24 cellular contexts compared by ENCODE assay signal in genomic region chr12:132634411-132634990, GRCh38. TPM values are rescaled to one million over a fixed set of nuclear protein-coding genes. Genes with fewer than 3 reads are reported as not detected.
"Had no signal": no experiment of that assay in that cellular context is flagged by ENCODE, and none has a peak within 500 bp of the region (broad histone marks: within the 10 kb centered on the region; RNA-seq: fewer than 3 reads in every experiment).

No MANE protein-coding gene starts in this region.

- H3K4me3 ChIP-seq: coronary artery, esophagus muscularis mucosa, heart right ventricle, mucosa of descending colon, ovary, right lobe of liver, tibial nerve had no signal

- H3K27me3 ChIP-seq: esophagus muscularis mucosa, heart right ventricle, ovary, right lobe of liver, tibial nerve had no signal

- H3K27me3 Mint-ChIP-seq: activated CD4-positive, alpha-beta memory T cell treated with anti-CD3 and anti-CD28 coated beads, Interleukin-2, amount 10 ng/mL, durations not matched to agents 7 days and 5 days; activated CD8-positive, alpha-beta memory T cell treated with anti-CD3 and anti-CD28 coated beads, Interleukin-2, amount 10 ng/mL, durations not matched to agents 7 days and 5 days; activated naive CD8-positive, alpha-beta T cell treated with anti-CD3 and anti-CD28 coated beads for 36 hours; brain; naive B cell had no signal

- H3K4me3 Mint-ChIP-seq: activated CD4-positive, alpha-beta memory T cell treated with anti-CD3 and anti-CD28 coated beads, Interleukin-2, amount 10 ng/mL, durations not matched to agents 7 days and 5 days; activated CD8-positive, alpha-beta memory T cell treated with anti-CD3 and anti-CD28 coated beads, Interleukin-2, amount 10 ng/mL, durations not matched to agents 7 days and 5 days; activated naive CD8-positive, alpha-beta T cell treated with anti-CD3 and anti-CD28 coated beads for 36 hours; brain; immature natural killer cell had no signal

- H3K9me3 ChIP-seq: esophagus muscularis mucosa, heart right ventricle, mucosa of descending colon, ovary, right lobe of liver, tibial nerve had no signal

- ATAC-seq: activated CD8-positive, alpha-beta memory T cell treated with anti-CD3 and anti-CD28 coated beads, Interleukin-2, amount 10 ng/mL, durations not matched to agents 7 days and 5 days; heart right ventricle; mucosa of descending colon; right lobe of liver had no signal

- H3K36me3 ChIP-seq: ovary had no signal

- DNase-seq: activated CD4-positive, alpha-beta memory T cell treated with anti-CD3 and anti-CD28 coated beads, Interleukin-2, amount 10 ng/mL, durations not matched to agents 7 days and 5 days; activated CD4-positive, alpha-beta T cell treated with anti-CD3 and anti-CD28 coated beads for 48 hours; activated CD4-positive, CD25-positive, alpha-beta regulatory T cell; activated CD8-positive, alpha-beta memory T cell treated with anti-CD3 and anti-CD28 coated beads, Interleukin-2, amount 10 ng/mL, durations not matched to agents 7 days and 5 days; activated naive CD8-positive, alpha-beta T cell treated with anti-CD3 and anti-CD28 coated beads for 36 hours; caudate nucleus; effector CD4-positive, alpha-beta T cell; heart right ventricle; immature natural killer cell; kidney glomerular epithelial cell; mesenchymal stem cell; mucosa of descending colon; naive B cell; ovary; stimulated activated CD4-positive, alpha-beta T cell treated with anti-CD3 and anti-CD28 coated beads, Interleukin-4, amount 100 ng/mL, for 4 hours; stimulated activated naive CD4-positive, alpha-beta T cell treated with Interleukin-2 at 50 U/mL for 16 hours; T-helper 1 cell; T-helper 9 cell had no signal

- H3K9me3 Mint-ChIP-seq: activated CD4-positive, alpha-beta memory T cell treated with anti-CD3 and anti-CD28 coated beads, Interleukin-2, amount 10 ng/mL, durations not matched to agents 7 days and 5 days; activated naive CD8-positive, alpha-beta T cell treated with anti-CD3 and anti-CD28 coated beads for 36 hours; brain; immature natural killer cell; naive B cell had no signal

- H3K27ac ChIP-seq: coronary artery, esophagus muscularis mucosa, heart right ventricle, ovary, right lobe of liver, tibial nerve had no signal

- H3K4me1 ChIP-seq: heart right ventricle, right lobe of liver had no signal

- H3K4me1 Mint-ChIP-seq: activated naive CD8-positive, alpha-beta T cell treated with anti-CD3 and anti-CD28 coated beads for 36 hours had no signal

- H3K27ac Mint-ChIP-seq: immature natural killer cell had no signal

RNA-seq across cellular contexts. Expression of gene P2RX2, which starts 15.9 kb away (rescaled TPM):
- total RNA-seq: activated CD4-positive, alpha-beta memory T cell treated with anti-CD3 and anti-CD28 coated beads, Interleukin-2, amount 10 ng/mL, durations not matched to agents 7 days and 5 days; activated CD8-positive, alpha-beta memory T cell treated with anti-CD3 and anti-CD28 coated beads, Interleukin-2, amount 10 ng/mL, durations not matched to agents 7 days and 5 days; activated naive CD8-positive, alpha-beta T cell treated with anti-CD3 and anti-CD28 coated beads for 36 hours; heart right ventricle; liver; right lobe of liver; tibial nerve had no signal
- polyA plus RNA-seq: heart right ventricle, immature natural killer cell, liver had no signal

RNA-seq across cellular contexts. Expression of gene LRCOL1, which starts 24.1 kb away (rescaled TPM):
- total RNA-seq: activated CD4-positive, alpha-beta memory T cell treated with anti-CD3 and anti-CD28 coated beads, Interleukin-2, amount 10 ng/mL, durations not matched to agents 7 days and 5 days; activated CD8-positive, alpha-beta memory T cell treated with anti-CD3 and anti-CD28 coated beads, Interleukin-2, amount 10 ng/mL, durations not matched to agents 7 days and 5 days; activated naive CD8-positive, alpha-beta T cell treated with anti-CD3 and anti-CD28 coated beads for 36 hours; esophagus muscularis mucosa; mucosa of descending colon; tibial nerve had no signal
- polyA plus RNA-seq: immature natural killer cell had no signal
